13 cellular contexts compared by ENCODE assay signal in genomic region chr9:119298076-119298853, GRCh38.
DNase-seq lines count a peak whose midpoint lies in the region; ATAC-seq and TF ChIP-seq lines count a peak whose summit lies in the region.
"Had no signal": no experiment of that assay in that cellular context is flagged by ENCODE, and none has a peak within 500 bp of the region (broad histone marks: within the 10 kb centered on the region; RNA-seq: fewer than 3 reads in every experiment).

No MANE protein-coding gene starts in this region.

- DNase-seq in NT2/D1 (ENCODE audit: low read depth, low spot score) (peak; percentile 82), SHP77 treated with DMSO at 0.1 percent for 48 hours (lab: John Stamatoyannopoulos, UW) (no peak)
- DNase-seq in activated T-cell treated with anti-CD3 and anti-CD28 coated beads, Interleukin-2, amount 50 U/mL, for 48 hours = no peak
- DNase-seq in activated CD4-positive, CD25-positive, alpha-beta regulatory T cell treated with anti-CD3 and anti-CD28 coated beads, Interleukin-2, amount 50 U/mL, for 72 hours = no peak
- DNase-seq: activated naive CD4-positive, alpha-beta T cell; glutamatergic neuron; NCI-H1092 had no signal

- TF ChIP-seq POLR2A in GM18505 (IDR thresholded peaks at IDR 0.05; ENCODE audit: borderline replicate concordance, extremely low read depth, insufficient read depth, insufficient read length) = no peak

- H3K9ac ChIP-seq in NT2/D1 (ENCODE audit: insufficient read length, low read depth) = peak overlapping the region; percentile 57

- peak; percentile 98 for ATAC-seq in GM18505 (IDR thresholded peaks at IDR 0.05; ENCODE audit: unreplicated experiment)
- peak; percentile 92 for ATAC-seq in GM21390 (IDR thresholded peaks at IDR 0.05; ENCODE audit: unreplicated experiment)
- peak; percentile 83 for ATAC-seq in HG03066 (IDR thresholded peaks at IDR 0.05; ENCODE audit: low read depth, unreplicated experiment)
- no peak for ATAC-seq in HG03521 (IDR thresholded peaks at IDR 0.05; ENCODE audit: unreplicated experiment)
- ATAC-seq: activated CD4-positive, CD25-positive, alpha-beta regulatory T cell treated with anti-CD3 and anti-CD28 coated beads, Interleukin-2, amount 50 U/mL, for 24 hours had no signal

- H3K4me3 ChIP-seq in NT2/D1 (ENCODE audit: insufficient read length, low read depth) = no peak overlapping the region
- H3K4me3 ChIP-seq: skin epidermis had no signal

- no peaks in the 10 kb centered on the region for H3K9me3 ChIP-seq in NT2/D1 (ENCODE audit: insufficient read depth, low read length)

- no peaks in the 10 kb centered on the region for H3K27me3 ChIP-seq in NT2/D1 (ENCODE audit: insufficient read depth, insufficient read length)

- no peaks in the 10 kb centered on the region for H3K4me1 ChIP-seq in NT2/D1 (ENCODE audit: insufficient read depth, insufficient read length)

- H3K36me3 ChIP-seq in NT2/D1 (ENCODE audit: insufficient read depth, insufficient read length, low read length) = no peaks in the 10 kb centered on the region
